In the genomic region with DNA sequence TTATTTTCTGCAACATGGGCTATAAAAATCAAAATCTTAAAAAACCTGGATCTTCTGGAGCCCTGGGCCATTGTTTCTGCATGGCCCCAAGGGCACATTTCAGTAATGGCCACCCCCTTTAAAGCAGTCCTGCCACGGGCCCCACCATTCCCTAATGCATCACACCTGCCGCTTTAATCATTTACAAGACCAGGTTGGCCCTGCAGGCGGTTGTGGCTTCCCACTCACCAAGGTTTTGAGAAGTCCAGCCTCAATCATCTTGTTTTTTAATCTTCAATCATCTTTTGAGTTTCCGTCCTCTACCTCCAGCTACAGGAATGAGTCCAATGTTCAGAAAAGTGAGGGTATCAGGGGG, we compare ENCODE assay signal across 1 cellular context.
A peak's percentile ranks its signal among the peaks of the same experiment; 100 is the strongest.
TF ChIP-seq lines count a peak whose summit lies in the region.

No MANE protein-coding gene starts in this region.

TF ChIP-seq in HEK293, 187 proteins besides CTCF, POLR2A, EP300 and RAD21 (continued from another document):
- TF ChIP-seq, protein P1, sequence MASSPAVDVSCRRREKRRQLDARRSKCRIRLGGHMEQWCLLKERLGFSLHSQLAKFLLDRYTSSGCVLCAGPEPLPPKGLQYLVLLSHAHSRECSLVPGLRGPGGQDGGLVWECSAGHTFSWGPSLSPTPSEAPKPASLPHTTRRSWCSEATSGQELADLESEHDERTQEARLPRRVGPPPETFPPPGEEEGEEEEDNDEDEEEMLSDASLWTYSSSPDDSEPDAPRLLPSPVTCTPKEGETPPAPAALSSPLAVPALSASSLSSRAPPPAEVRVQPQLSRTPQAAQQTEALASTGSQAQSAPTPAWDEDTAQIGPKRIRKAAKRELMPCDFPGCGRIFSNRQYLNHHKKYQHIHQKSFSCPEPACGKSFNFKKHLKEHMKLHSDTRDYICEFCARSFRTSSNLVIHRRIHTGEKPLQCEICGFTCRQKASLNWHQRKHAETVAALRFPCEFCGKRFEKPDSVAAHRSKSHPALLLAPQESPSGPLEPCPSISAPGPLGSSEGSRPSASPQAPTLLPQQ (tag by site-specific recombination; IDR thresholded peaks at IDR 0.05) = 0 out of 2 replicates have a peak, but pooled peaks have one; percentile 35
